1 cellular context compared by ENCODE assay signal in genomic region chr16:50531901-50532300, GRCh38.
TF ChIP-seq lines count a peak whose summit lies in the region.

No MANE protein-coding gene starts in this region.

TF ChIP-seq in H1, 55 proteins besides CTCF, POLR2A, EP300 and RAD21 (continued from another document):
- TF ChIP-seq NANOG (IDR thresholded peaks at IDR 0.05; ENCODE audit: insufficient read depth, low read depth, low read length, poor library complexity, severe bottlenecking) (no peak), ASH2L (IDR thresholded peaks at IDR 0.05; ENCODE audit: low read length) (no peak), POLR2AphosphoS5 (IDR thresholded peaks at IDR 0.05; ENCODE audit: low read depth, low read length) (no peak), YY1 (IDR thresholded peaks at IDR 0.05; ENCODE audit: low read depth, low read length) (no peak), GTF2F1 (IDR thresholded peaks at IDR 0.05; ENCODE audit: borderline replicate concordance, low read depth, low read length) (no peak), SRF (IDR thresholded peaks at IDR 0.05; ENCODE audit: low read depth, low read length) (no peak)
